ENCODE assay signal across 1 cellular context in the genomic region with DNA sequence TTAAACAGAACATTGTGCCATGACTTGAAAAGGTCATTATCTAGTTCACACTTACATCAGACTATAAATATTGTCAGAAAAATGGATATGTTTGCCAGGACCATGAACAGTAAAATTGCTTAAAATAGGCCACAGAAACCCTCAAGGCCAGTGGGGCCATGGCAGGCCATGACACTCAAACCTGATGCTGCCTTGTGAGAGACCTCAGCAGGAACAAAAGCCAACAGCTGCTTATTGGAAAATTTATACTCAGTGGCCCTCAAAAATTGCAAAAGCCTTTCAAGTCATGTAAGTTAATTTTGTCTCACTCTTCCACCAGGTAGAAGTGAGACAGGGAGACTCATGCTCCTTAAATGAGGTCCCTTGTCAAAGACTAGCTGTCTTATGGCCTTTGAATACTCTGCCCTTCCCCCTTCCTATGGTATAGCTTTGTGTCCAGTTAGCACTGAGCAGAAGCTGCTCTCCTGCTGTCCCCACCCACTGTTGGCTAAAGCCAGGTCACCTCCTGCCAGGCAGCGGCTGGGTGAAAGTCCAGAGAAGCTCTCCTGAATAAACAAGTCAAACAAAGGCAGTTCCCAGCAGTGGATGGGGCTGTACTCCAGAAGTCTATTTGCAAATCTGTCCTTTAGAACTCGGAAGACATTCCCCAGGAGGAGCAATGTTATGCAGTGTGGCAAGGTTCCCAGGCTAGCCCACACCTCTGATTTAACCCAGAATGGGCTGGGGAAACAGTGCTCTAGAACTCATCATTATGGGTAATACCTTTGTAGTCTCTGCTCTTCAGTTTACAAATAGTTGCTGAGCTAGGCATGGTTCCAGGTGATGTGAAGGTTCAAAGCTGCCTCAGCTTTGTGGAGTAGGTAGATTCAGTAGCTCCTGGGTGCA.
TF ChIP-seq lines count a peak whose summit lies in the region.

No MANE protein-coding gene starts in this region.

TF ChIP-seq in HepG2, 621 proteins besides CTCF, POLR2A, EP300 and RAD21 (continued from another document and continues in another):
- TF ChIP-seq, protein P1, sequence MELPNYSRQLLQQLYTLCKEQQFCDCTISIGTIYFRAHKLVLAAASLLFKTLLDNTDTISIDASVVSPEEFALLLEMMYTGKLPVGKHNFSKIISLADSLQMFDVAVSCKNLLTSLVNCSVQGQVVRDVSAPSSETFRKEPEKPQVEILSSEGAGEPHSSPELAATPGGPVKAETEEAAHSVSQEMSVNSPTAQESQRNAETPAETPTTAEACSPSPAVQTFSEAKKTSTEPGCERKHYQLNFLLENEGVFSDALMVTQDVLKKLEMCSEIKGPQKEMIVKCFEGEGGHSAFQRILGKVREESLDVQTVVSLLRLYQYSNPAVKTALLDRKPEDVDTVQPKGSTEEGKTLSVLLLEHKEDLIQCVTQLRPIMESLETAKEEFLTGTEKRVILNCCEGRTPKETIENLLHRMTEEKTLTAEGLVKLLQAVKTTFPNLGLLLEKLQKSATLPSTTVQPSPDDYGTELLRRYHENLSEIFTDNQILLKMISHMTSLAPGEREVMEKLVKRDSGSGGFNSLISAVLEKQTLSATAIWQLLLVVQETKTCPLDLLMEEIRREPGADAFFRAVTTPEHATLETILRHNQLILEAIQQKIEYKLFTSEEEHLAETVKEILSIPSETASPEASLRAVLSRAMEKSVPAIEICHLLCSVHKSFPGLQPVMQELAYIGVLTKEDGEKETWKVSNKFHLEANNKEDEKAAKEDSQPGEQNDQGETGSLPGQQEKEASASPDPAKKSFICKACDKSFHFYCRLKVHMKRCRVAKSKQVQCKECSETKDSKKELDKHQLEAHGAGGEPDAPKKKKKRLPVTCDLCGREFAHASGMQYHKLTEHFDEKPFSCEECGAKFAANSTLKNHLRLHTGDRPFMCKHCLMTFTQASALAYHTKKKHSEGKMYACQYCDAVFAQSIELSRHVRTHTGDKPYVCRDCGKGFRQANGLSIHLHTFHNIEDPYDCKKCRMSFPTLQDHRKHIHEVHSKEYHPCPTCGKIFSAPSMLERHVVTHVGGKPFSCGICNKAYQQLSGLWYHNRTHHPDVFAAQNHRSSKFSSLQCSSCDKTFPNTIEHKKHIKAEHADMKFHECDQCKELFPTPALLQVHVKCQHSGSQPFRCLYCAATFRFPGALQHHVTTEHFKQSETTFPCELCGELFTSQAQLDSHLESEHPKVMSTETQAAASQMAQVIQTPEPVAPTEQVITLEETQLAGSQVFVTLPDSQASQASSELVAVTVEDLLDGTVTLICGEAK (IDR thresholded peaks at IDR 0.05) = no peak
- TF ChIP-seq, protein P1 (CRISPR knock-in tag; IDR thresholded peaks at IDR 0.05) = peak; percentile 47; the same call in 1 of the 2 replicates
- no peak for TF ChIP-seq ZNF326 (CRISPR knock-in tag; IDR thresholded peaks at IDR 0.05; ENCODE audit: borderline replicate concordance)
- no peak for TF ChIP-seq ZNF230 (CRISPR knock-in tag; IDR thresholded peaks at IDR 0.05)
- no peak for TF ChIP-seq PREB (CRISPR knock-in tag; IDR thresholded peaks at IDR 0.05)
- no peak for TF ChIP-seq LCORL (IDR thresholded peaks at IDR 0.05)
- TF ChIP-seq LCORL (CRISPR knock-in tag; IDR thresholded peaks at IDR 0.05) = peak; percentile 90
- peak; percentile 65; the same call in 1 of the 2 replicates for TF ChIP-seq MYC (CRISPR knock-in tag; IDR thresholded peaks at IDR 0.05; ENCODE audit: borderline replicate concordance)
- TF ChIP-seq NRL (CRISPR knock-in tag; IDR thresholded peaks at IDR 0.05; ENCODE audit: borderline replicate concordance) = no peak
- no peak for TF ChIP-seq ZFP36L1 (CRISPR knock-in tag; IDR thresholded peaks at IDR 0.05)
- no peak for TF ChIP-seq ZNF333 (CRISPR knock-in tag; IDR thresholded peaks at IDR 0.05; ENCODE audit: borderline replicate concordance)
- TF ChIP-seq, protein P2, sequence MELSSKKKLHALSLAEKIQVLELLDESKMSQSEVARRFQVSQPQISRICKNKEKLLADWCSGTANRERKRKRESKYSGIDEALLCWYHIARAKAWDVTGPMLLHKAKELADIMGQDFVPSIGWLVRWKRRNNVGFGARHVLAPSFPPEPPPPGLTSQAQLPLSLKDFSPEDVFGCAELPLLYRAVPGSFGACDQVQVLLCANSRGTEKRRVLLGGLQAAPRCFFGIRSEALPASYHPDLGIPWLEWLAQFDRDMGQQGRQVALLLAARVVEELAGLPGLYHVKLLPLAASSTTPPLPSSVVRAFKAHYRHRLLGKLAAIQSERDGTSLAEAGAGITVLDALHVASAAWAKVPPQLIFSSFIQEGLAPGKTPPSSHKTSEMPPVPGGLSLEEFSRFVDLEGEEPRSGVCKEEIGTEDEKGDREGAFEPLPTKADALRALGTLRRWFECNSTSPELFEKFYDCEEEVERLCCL (CRISPR knock-in tag; IDR thresholded peaks at IDR 0.05; ENCODE audit: borderline replicate concordance) = no peak
- TF ChIP-seq ZNF232 (CRISPR knock-in tag; IDR thresholded peaks at IDR 0.05; ENCODE audit: borderline replicate concordance) = peak; percentile 87; the same call in 1 of the 2 replicates
- peak; percentile 92 for TF ChIP-seq ZNF788 (CRISPR knock-in tag; IDR thresholded peaks at IDR 0.05; ENCODE audit: borderline replicate concordance)
- no peak for TF ChIP-seq HMGA1 (CRISPR knock-in tag; conservative IDR thresholded peaks at IDR 0.05)
- TF ChIP-seq PHF5A (CRISPR knock-in tag; IDR thresholded peaks at IDR 0.05; ENCODE audit: low read depth, unreplicated experiment) = peak; percentile 95
- no peak for TF ChIP-seq PAF1 (CRISPR knock-in tag; IDR thresholded peaks at IDR 0.05)
- TF ChIP-seq NFYB (CRISPR knock-in tag; IDR thresholded peaks at IDR 0.05) = no peak
- TF ChIP-seq FOXC1 (CRISPR knock-in tag; IDR thresholded peaks at IDR 0.05; ENCODE audit: borderline replicate concordance) = no peak
- TF ChIP-seq ZNF562 (CRISPR knock-in tag; IDR thresholded peaks at IDR 0.05; ENCODE audit: borderline replicate concordance) = no peak
- no peak for TF ChIP-seq ZNF737 (CRISPR knock-in tag; IDR thresholded peaks at IDR 0.05; ENCODE audit: borderline replicate concordance)
- TF ChIP-seq MBNL3 (CRISPR knock-in tag; conservative IDR thresholded peaks at IDR 0.05) = no peak
- TF ChIP-seq, protein P3, sequence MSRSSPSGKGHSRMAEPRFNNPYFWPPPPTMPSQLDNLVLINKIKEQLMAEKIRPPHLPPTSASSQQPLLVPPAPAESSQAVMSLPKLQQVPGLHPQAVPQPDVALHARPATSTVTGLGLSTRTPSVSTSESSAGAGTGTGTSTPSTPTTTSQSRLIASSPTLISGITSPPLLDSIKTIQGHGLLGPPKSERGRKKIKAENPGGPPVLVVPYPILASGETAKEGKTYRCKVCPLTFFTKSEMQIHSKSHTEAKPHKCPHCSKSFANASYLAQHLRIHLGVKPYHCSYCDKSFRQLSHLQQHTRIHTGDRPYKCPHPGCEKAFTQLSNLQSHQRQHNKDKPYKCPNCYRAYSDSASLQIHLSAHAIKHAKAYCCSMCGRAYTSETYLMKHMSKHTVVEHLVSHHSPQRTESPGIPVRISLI (CRISPR knock-in tag; IDR thresholded peaks at IDR 0.05; ENCODE audit: borderline replicate concordance) = peak; percentile 47; the same call in 1 of the 2 replicates
- TF ChIP-seq, protein P4, sequence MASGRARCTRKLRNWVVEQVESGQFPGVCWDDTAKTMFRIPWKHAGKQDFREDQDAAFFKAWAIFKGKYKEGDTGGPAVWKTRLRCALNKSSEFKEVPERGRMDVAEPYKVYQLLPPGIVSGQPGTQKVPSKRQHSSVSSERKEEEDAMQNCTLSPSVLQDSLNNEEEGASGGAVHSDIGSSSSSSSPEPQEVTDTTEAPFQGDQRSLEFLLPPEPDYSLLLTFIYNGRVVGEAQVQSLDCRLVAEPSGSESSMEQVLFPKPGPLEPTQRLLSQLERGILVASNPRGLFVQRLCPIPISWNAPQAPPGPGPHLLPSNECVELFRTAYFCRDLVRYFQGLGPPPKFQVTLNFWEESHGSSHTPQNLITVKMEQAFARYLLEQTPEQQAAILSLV (CRISPR knock-in tag; IDR thresholded peaks at IDR 0.05; ENCODE audit: borderline replicate concordance) = no peak
- peak; percentile 86 for TF ChIP-seq NCOR1 (IDR thresholded peaks at IDR 0.05; ENCODE audit: borderline replicate concordance, low read length)
- no peak for TF ChIP-seq ARHGAP35 (CRISPR knock-in tag; IDR thresholded peaks at IDR 0.05; ENCODE audit: borderline replicate concordance)
- peak; percentile 29 for TF ChIP-seq YY1 (IDR thresholded peaks at IDR 0.05; ENCODE audit: insufficient read depth, insufficient replicate concordance, low read depth, low read length)
- peak; percentile 86 for TF ChIP-seq FOXK1 (CRISPR knock-in tag; IDR thresholded peaks at IDR 0.05; ENCODE audit: borderline replicate concordance, low read depth)
- no peak for TF ChIP-seq RARG (CRISPR knock-in tag; IDR thresholded peaks at IDR 0.05; ENCODE audit: low read depth)
- TF ChIP-seq, protein P5, sequence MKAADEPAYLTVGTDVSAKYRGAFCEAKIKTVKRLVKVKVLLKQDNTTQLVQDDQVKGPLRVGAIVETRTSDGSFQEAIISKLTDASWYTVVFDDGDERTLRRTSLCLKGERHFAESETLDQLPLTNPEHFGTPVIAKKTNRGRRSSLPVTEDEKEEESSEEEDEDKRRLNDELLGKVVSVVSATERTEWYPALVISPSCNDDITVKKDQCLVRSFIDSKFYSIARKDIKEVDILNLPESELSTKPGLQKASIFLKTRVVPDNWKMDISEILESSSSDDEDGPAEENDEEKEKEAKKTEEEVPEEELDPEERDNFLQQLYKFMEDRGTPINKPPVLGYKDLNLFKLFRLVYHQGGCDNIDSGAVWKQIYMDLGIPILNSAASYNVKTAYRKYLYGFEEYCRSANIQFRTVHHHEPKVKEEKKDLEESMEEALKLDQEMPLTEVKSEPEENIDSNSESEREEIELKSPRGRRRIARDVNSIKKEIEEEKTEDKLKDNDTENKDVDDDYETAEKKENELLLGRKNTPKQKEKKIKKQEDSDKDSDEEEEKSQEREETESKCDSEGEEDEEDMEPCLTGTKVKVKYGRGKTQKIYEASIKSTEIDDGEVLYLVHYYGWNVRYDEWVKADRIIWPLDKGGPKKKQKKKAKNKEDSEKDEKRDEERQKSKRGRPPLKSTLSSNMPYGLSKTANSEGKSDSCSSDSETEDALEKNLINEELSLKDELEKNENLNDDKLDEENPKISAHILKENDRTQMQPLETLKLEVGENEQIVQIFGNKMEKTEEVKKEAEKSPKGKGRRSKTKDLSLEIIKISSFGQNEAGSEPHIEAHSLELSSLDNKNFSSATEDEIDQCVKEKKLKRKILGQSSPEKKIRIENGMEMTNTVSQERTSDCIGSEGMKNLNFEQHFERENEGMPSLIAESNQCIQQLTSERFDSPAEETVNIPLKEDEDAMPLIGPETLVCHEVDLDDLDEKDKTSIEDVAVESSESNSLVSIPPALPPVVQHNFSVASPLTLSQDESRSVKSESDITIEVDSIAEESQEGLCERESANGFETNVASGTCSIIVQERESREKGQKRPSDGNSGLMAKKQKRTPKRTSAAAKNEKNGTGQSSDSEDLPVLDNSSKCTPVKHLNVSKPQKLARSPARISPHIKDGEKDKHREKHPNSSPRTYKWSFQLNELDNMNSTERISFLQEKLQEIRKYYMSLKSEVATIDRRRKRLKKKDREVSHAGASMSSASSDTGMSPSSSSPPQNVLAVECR (CRISPR knock-in tag; IDR thresholded peaks at IDR 0.05; ENCODE audit: borderline replicate concordance) = no peak; the same call in 1 of the 2 replicates
- TF ChIP-seq, protein P6, sequence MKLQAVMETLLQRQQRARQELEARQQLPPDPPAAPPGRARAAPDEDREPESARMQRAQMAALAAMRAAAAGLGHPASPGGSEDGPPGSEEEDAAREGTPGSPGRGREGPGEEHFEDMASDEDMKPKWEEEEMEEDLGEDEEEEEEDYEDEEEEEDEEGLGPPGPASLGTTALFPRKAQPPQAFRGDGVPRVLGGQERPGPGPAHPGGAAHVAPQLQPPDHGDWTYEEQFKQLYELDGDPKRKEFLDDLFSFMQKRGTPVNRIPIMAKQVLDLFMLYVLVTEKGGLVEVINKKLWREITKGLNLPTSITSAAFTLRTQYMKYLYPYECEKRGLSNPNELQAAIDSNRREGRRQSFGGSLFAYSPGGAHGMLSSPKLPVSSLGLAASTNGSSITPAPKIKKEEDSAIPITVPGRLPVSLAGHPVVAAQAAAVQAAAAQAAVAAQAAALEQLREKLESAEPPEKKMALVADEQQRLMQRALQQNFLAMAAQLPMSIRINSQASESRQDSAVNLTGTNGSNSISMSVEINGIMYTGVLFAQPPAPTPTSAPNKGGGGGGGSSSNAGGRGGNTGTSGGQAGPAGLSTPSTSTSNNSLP (IDR thresholded peaks at IDR 0.05; ENCODE audit: low read depth, low read length) = no peak; the same call in 1 of the 2 replicates
